Comparison of ENCODE assay signal across 9 cellular contexts in the genomic region with DNA sequence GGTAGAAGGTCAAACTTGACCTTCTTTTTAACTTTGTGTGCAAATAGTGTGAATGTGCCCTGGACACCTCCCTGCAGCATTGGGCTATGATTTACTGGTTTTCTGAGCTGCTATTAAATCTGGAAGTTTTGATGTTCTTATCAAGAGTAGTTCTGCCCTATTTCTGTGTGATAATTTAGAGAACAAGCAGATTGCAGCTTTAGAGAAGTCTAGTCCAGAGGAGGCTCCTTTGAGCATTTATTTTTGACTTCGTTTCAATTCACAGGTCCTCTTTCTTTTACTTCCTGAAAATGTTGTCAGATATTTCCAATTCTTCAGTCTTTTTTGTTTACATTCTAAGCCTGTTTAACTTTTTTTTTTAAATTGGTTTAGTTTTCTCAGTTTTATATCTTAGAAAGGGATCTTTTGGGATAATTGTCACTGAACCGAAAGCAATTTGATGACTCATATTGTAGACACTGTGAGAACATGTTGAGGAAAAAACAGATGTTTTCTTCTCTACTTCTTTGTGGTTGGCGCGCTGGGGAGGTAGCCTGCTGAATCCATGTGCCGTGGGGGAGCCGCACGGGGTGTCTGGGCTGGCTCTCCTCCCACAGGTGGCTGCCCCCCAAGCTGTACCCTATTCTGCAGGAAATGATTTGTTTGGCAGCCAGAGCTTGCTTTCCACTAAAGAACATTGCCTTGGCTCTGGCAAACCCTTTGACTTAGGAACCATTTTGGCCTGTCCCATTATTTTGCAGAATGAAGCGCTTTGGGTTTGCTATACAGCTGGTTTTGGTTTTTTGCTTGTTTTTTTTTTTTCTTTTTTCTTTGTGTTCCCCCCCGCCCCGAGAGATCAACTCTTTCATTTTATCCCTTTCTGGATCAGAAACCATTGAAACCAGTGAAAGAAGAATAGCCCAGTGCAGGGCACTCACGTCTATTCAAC. TPM values are rescaled to one million over a fixed set of nuclear protein-coding genes. Genes with fewer than 3 reads are reported as not detected.
DNase-seq lines count a peak whose midpoint lies in the region; ATAC-seq and TF ChIP-seq lines count a peak whose summit lies in the region.
"Had no signal": no experiment of that assay in that cellular context is flagged by ENCODE, and none has a peak within 500 bp of the region (broad histone marks: within the 10 kb centered on the region; RNA-seq: fewer than 3 reads in every experiment).

No MANE protein-coding gene starts in this region.

- peak in 5 of 7 experiments; percentile 17 to 68 (median 52) for DNase-seq in CD8-positive, alpha-beta T cell
- DNase-seq in KG1 (lab: John Stamatoyannopoulos, UW) (peak; percentile 21), dermis blood vessel endothelial cell (peak; percentile 51), pons (ENCODE audit: low spot score) (peak; percentile 23), ecto neural progenitor cell (ENCODE audit: low spot score) (no peak)
- DNase-seq in activated CD4-positive, alpha-beta T cell treated with anti-CD3 and anti-CD28 coated beads for 4 hours: peak; percentile 31 to 37
- DNase-seq: heart left ventricle had no signal

- CTCF ChIA-PET in CD8-positive, alpha-beta T cell (lab: Charles Lee): no interaction called here

- TF ChIP-seq CTCF in CD8-positive, alpha-beta T cell (IDR thresholded peaks at IDR 0.05): no peak

- H3K27ac ChIP-seq in CD8-positive, alpha-beta T cell (ENCODE audit: low read depth, low read length): no peak overlapping the region

- POLR2A ChIA-PET in CD8-positive, alpha-beta T cell (lab: Charles Lee): interaction anchor here (0.6 to 0.7 kb wide), 2 partner anchors 375 to 566 kb away, joined by 3 to 4 read pairs; no protein-coding TSS in a partner anchor

- no peaks in the 10 kb centered on the region for H3K36me3 ChIP-seq in CD8-positive, alpha-beta T cell (ENCODE audit: insufficient read depth, low read length)

- H3K4me3 ChIP-seq in CD8-positive, alpha-beta T cell (ENCODE audit: low read depth, low read length): no peak overlapping the region

- H3K4me3 Mint-ChIP-seq in CD8-positive, alpha-beta T cell: peak overlapping the region; percentile 43

- H3K36me3 Mint-ChIP-seq in CD8-positive, alpha-beta T cell: no peaks in the 10 kb centered on the region

- no peaks in the 10 kb centered on the region for H3K27me3 Mint-ChIP-seq in CD8-positive, alpha-beta T cell (ENCODE audit: low read depth)

- H3K9me3 Mint-ChIP-seq in CD8-positive, alpha-beta T cell: no peaks in the 10 kb centered on the region

- peaks cover 11% of the 10 kb centered on the region for H3K4me1 ChIP-seq in CD8-positive, alpha-beta T cell (ENCODE audit: insufficient read depth, low read length)

- peak overlapping the region; percentile 74 for H3K27ac Mint-ChIP-seq in CD8-positive, alpha-beta T cell

- no peaks in the 10 kb centered on the region for H3K27me3 ChIP-seq in CD8-positive, alpha-beta T cell (ENCODE audit: insufficient read depth, low read length)
- H3K27me3 ChIP-seq: heart left ventricle had no signal

- ATAC-seq in CD8-positive, alpha-beta T cell: peak; percentile 84
- no peak for ATAC-seq in HG03025 (IDR thresholded peaks at IDR 0.05; ENCODE audit: low FRiP score, unreplicated experiment)
- no peak for ATAC-seq in HG03039 (IDR thresholded peaks at IDR 0.05; ENCODE audit: unreplicated experiment)

- H3K4me1 Mint-ChIP-seq in CD8-positive, alpha-beta T cell (ENCODE audit: low read depth): peaks cover 11% of the 10 kb centered on the region

- H3K9me3 ChIP-seq in CD8-positive, alpha-beta T cell (ENCODE audit: low read length): no peaks in the 10 kb centered on the region
- H3K9me3 ChIP-seq: heart left ventricle had no signal

- intact Hi-C loops in CD8-positive, alpha-beta T cell (cut with DNase I, micrococcal nuclease): no loop called here

RNA-seq across cellular contexts. Expression of gene MFSD11, which starts 53.4 kb away (rescaled TPM):
- total RNA-seq in CD8-positive, alpha-beta T cell: 10 to 100 TPM; 28.6 to 34.4 TPM
- 29.5 and 37.8 TPM in 2 replicates for total RNA-seq in dermis blood vessel endothelial cell

RNA-seq across cellular contexts. Expression of gene SRSF2, which starts 54.2 kb away (rescaled TPM):
- 100 to 1,000 TPM; 621 to 637 TPM for total RNA-seq in CD8-positive, alpha-beta T cell
- total RNA-seq in dermis blood vessel endothelial cell: 146 and 355 TPM in 2 replicates
